Comparison of ENCODE assay signal across 10 cellular contexts in the genomic region with DNA sequence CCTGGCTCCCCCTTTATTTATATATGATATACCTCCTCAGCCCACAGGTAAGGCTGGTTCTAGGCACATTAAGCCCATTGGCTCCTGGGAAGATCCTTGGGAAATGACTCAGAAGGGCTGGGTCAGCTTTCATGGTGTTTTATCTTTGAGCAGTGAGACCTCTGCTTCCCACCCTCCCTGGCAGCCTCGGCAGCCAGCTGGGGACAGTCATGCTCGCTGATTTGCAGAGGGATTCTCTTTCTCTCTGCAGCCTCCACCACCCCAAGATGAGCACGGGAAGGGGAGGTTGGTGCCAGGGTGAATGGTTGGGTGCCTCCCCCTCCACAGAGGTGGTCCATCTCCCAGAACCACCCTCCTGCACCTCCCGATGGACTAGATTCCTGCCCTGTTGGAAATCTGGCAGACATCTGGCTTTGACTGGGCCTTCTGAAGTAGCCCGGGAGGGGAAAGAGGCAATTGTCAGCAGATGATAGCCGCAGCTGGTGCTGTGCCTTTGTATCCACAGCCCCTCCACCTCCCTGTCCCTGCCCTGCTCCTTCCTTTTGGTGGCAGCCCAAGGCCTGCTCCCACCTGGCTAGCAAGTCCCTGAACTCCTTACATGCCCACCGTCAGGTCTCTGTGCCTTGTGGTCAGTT. TPM values are rescaled to one million over a fixed set of nuclear protein-coding genes. Genes with fewer than 3 reads are reported as not detected.
DNase-seq lines count a peak whose midpoint lies in the region; ATAC-seq and TF ChIP-seq lines count a peak whose summit lies in the region.
"Had no signal": no experiment of that assay in that cellular context is flagged by ENCODE, and none has a peak within 500 bp of the region (broad histone marks: within the 10 kb centered on the region; RNA-seq: fewer than 3 reads in every experiment).

No MANE protein-coding gene starts in this region.

- peak overlapping the region; percentile 2 for H3K27ac Mint-ChIP-seq in stimulated activated memory B cell treated with anti-CD40 and anti-IgM and Interleukin-4, amounts not matched to agents 10 μg/mL and 1 μg/mL and 100 μg/mL, for 72 hours

- TF ChIP-seq CTCF in HFF-Myc (IDR thresholded peaks at IDR 0.05; ENCODE audit: low read depth, low read length, missing control alignments) = no peak

- DNase-seq in HFF-Myc (ENCODE audit: extremely low read depth, low read depth) (no peak), Right ventricle myocardium superior (no peak), NCI-H2196 treated with DMSO at 0.1 percent for 48 hours (lab: John Stamatoyannopoulos, UW; ENCODE audit: unreplicated experiment) (no peak), Ammon's horn (ENCODE audit: low spot score) (no peak)
- DNase-seq in effector CD4-positive, alpha-beta T cell = no peak
- DNase-seq: activated T-cell treated with anti-CD3 and anti-CD28 coated beads, Interleukin-2, amount 50 U/mL, for 1 hour had no signal

- intact Hi-C loops in Right ventricle myocardium superior (cut with DNase I) = no loop called here

- no peaks in the 10 kb centered on the region for H3K27me3 Mint-ChIP-seq in stimulated activated memory B cell treated with anti-CD40 and anti-IgM and Interleukin-4, amounts not matched to agents 10 μg/mL and 1 μg/mL and 100 μg/mL, for 72 hours

- no peaks in the 10 kb centered on the region for H3K36me3 Mint-ChIP-seq in stimulated activated memory B cell treated with anti-CD40 and anti-IgM and Interleukin-4, amounts not matched to agents 10 μg/mL and 1 μg/mL and 100 μg/mL, for 72 hours

- peaks cover 35% of the 10 kb centered on the region for H3K4me1 Mint-ChIP-seq in stimulated activated memory B cell treated with anti-CD40 and anti-IgM and Interleukin-4, amounts not matched to agents 10 μg/mL and 1 μg/mL and 100 μg/mL, for 72 hours

- H3K4me3 Mint-ChIP-seq in stimulated activated memory B cell treated with anti-CD40 and anti-IgM and Interleukin-4, amounts not matched to agents 10 μg/mL and 1 μg/mL and 100 μg/mL, for 72 hours = no peak overlapping the region

- ATAC-seq in SK-N-SH treated with all-trans-retinoic acid at 6 μM for 48 hours (peak; percentile 67), Right ventricle myocardium superior (ENCODE audit: poor library complexity) (peak; percentile 14), HG03457 (IDR thresholded peaks at IDR 0.05; ENCODE audit: unreplicated experiment) (no peak)
- ATAC-seq in stimulated activated memory B cell treated with anti-CD40 and anti-IgM and Interleukin-4, amounts not matched to agents 10 μg/mL and 1 μg/mL and 100 μg/mL, for 72 hours = no peak
- ATAC-seq: GM12878 had no signal

- no peaks in the 10 kb centered on the region for H3K9me3 Mint-ChIP-seq in stimulated activated memory B cell treated with anti-CD40 and anti-IgM and Interleukin-4, amounts not matched to agents 10 μg/mL and 1 μg/mL and 100 μg/mL, for 72 hours

- H3K4me3 ChIP-seq in HFF-Myc (replicated peaks; ENCODE audit: low read depth, low read length) = 0 out of 2 replicates have a peak overlapping the region, but pooled peaks have one; percentile 16
- H3K4me3 ChIP-seq: GM12878 had no signal

TF ChIP-seq in SK-N-SH treated with all-trans-retinoic acid at 6 μM for 48 hours, 23 proteins besides CTCF, POLR2A, EP300 and RAD21:
- TF ChIP-seq ZNF70 (CRISPR knock-in tag; IDR thresholded peaks at IDR 0.05) (0 out of 2 replicates have a peak, but pooled peaks have one; percentile 46), OSR1 (CRISPR knock-in tag; IDR thresholded peaks at IDR 0.05) (no peak)

RNA-seq across cellular contexts. Expression of a gene that starts 24.7 kb away (rescaled TPM):
- total RNA-seq in Right ventricle myocardium superior = 15.1 TPM

Comparison
In these comparisons a context has a peak if more than half of its experiments do, and no peak if none do; other contexts are left out.
1. ATAC-seq: peak in SK-N-SH treated with all-trans-retinoic acid at 6 μM for 48 hours (single experiment) and Right ventricle myocardium superior (single experiment); none in stimulated activated memory B cell treated with anti-CD40 and anti-IgM and Interleukin-4, amounts not matched to agents 10 μg/mL and 1 μg/mL and 100 μg/mL, for 72 hours (single experiment) and HG03457 (single experiment).